28 cellular contexts compared by ENCODE assay signal in genomic region chr10:7248148-7248547, GRCh38.
"Had no signal": no experiment of that assay in that cellular context is flagged by ENCODE, and none has a peak within 500 bp of the region (broad histone marks: within the 10 kb centered on the region; RNA-seq: fewer than 3 reads in every experiment).

No MANE protein-coding gene starts in this region.

- DNase-seq: activated CD4-positive, alpha-beta memory T cell treated with anti-CD3 and anti-CD28 coated beads for 36 hours; activated CD4-positive, alpha-beta T cell treated with anti-CD3 and anti-CD28 coated beads for 36 hours; activated CD4-positive, alpha-beta T cell treated with anti-CD3 and anti-CD28 coated beads, Interleukin-2, amount 10 ng/mL, durations not matched to agents 24 days and 14 days; activated CD4-positive, CD25-positive, alpha-beta regulatory T cell; activated CD4-positive, CD25-positive, alpha-beta regulatory T cell treated with anti-CD3 and anti-CD28 coated beads, Interleukin-2, amount 50 U/mL, for 72 hours; activated CD8-positive, alpha-beta memory T cell treated with anti-CD3 and anti-CD28 coated beads, Interleukin-2, amount 10 ng/mL, durations not matched to agents 7 days and 5 days; activated CD8-positive, alpha-beta memory T cell treated with anti-CD3 and anti-CD28 coated beads, Interleukin-2, amount 50 U/mL, for 4 hours; activated CD8-positive, alpha-beta T cell treated with anti-CD3 and anti-CD28 coated beads, Interleukin-2, amount 10 ng/mL, durations not matched to agents 7 days and 5 days; activated effector memory CD4-positive, alpha-beta T cell treated with anti-CD3 and anti-CD28 coated beads, Interleukin-2, amount 50 U/mL, for 16 hours; activated naive CD4-positive, alpha-beta T cell treated with anti-CD3 and anti-CD28 coated beads for 36 hours; activated naive CD8-positive, alpha-beta T cell treated with anti-CD3 and anti-CD28 coated beads, Interleukin-2, amount 10 ng/mL, durations not matched to agents 7 days and 5 days; activated T-cell treated with anti-CD3 and anti-CD28 coated beads, Interleukin-2, amount 50 U/mL, for 1 hour; activated T-cell treated with anti-CD3 and anti-CD28 coated beads, Interleukin-2, amount 50 U/mL, for 48 hours; central memory CD4-positive, alpha-beta T cell; cerebellar nuclear complex; colonic mucosa; effector CD8-positive, alpha-beta T cell; esophagus squamous epithelium; foreskin melanocyte; head of caudate nucleus; T-helper 1 cell; T-helper 17 cell had no signal

- H3K4me1 ChIP-seq: ascending aorta, breast epithelium, colonic mucosa, esophagus squamous epithelium, gastroesophageal sphincter had no signal

- H3K36me3 ChIP-seq: ascending aorta, breast epithelium, cardiac muscle cell, colonic mucosa had no signal

- H3K27me3 ChIP-seq: ascending aorta, breast epithelium, cardiac muscle cell, colonic mucosa, esophagus squamous epithelium, gastroesophageal sphincter had no signal

- H3K27ac ChIP-seq: ascending aorta, breast epithelium, colonic mucosa, epithelial cell of prostate, esophagus squamous epithelium, gastroesophageal sphincter had no signal

- ATAC-seq: activated CD4-positive, alpha-beta T cell treated with anti-CD3 and anti-CD28 coated beads for 36 hours; activated CD8-positive, alpha-beta memory T cell treated with anti-CD3 and anti-CD28 coated beads, Interleukin-2, amount 10 ng/mL, durations not matched to agents 7 days and 5 days; activated CD8-positive, alpha-beta T cell treated with anti-CD3 and anti-CD28 coated beads, Interleukin-2, amount 10 ng/mL, durations not matched to agents 7 days and 5 days; activated naive CD4-positive, alpha-beta T cell treated with anti-CD3 and anti-CD28 coated beads, Interleukin-2, amount 50 U/mL, for 72 hours; gastroesophageal sphincter; T-helper 17 cell had no signal

- H3K4me3 ChIP-seq: ascending aorta, breast epithelium, cardiac muscle cell, colonic mucosa, esophagus squamous epithelium, gastroesophageal sphincter had no signal

- H3K9me3 ChIP-seq: ascending aorta, breast epithelium, colonic mucosa, esophagus squamous epithelium, gastroesophageal sphincter had no signal
